9 cellular contexts compared by ENCODE assay signal in genomic region chr17:78174870-78175642, GRCh38. TPM values are rescaled to one million over a fixed set of nuclear protein-coding genes. Genes with fewer than 3 reads are reported as not detected.
DNase-seq lines count a peak whose midpoint lies in the region; ATAC-seq and TF ChIP-seq lines count a peak whose summit lies in the region.
"Had no signal": no experiment of that assay in that cellular context is flagged by ENCODE, and none has a peak within 500 bp of the region (broad histone marks: within the 10 kb centered on the region; RNA-seq: fewer than 3 reads in every experiment).

No MANE protein-coding gene starts in this region.

- peak; percentile 47 to 58 (median 56) for ATAC-seq in psoas muscle
- ATAC-seq in GM21381 (IDR thresholded peaks at IDR 0.05; ENCODE audit: unreplicated experiment): no peak
- ATAC-seq in GM21526 (IDR thresholded peaks at IDR 0.05; ENCODE audit: low FRiP score, unreplicated experiment): no peak

- no peaks in the 10 kb centered on the region for H3K9me2 ChIP-seq in DOHH2 (replicated peaks; ENCODE audit: control insufficient read depth, low read length)

- DNase-seq in NCI-H510A treated with DMSO at 0.1 percent for 48 hours (lab: John Stamatoyannopoulos, UW) (peak; percentile 63), epithelial cell of prostate (ENCODE audit: low read depth, low spot score) (no peak), psoas muscle (peak; percentile 56 to 77), H4 (ENCODE audit: low spot score) (no peak), lower leg skin (ENCODE audit: low spot score in 2 of 2) (no peak)

- intact Hi-C loops in psoas muscle (cut with DNase I) (loop anchor here in 1 of 2 donors (2.0 kb wide), 1 partner anchor 62 kb away; no protein-coding TSS in a partner anchor), lower leg skin (cut with DNase I; ENCODE audit: low total_unique reads) (no loop called here)

- H3K9me3 ChIP-seq in DOHH2 (ENCODE audit: control insufficient read depth, insufficient read depth, low read length) (no peaks in the 10 kb centered on the region), psoas muscle (no peaks in the 10 kb centered on the region)

- no peaks in the 10 kb centered on the region for H3K27me3 ChIP-seq in DOHH2 (ENCODE audit: control insufficient read depth, low read length)
- no peaks in the 10 kb centered on the region for H3K27me3 ChIP-seq in psoas muscle (ENCODE audit: insufficient read depth in 3 of 3, low read length in 2 of 3)

- H3K4me3 ChIP-seq in DOHH2 (ENCODE audit: low read length) (peak overlapping the region; percentile 37; the same call in 1 of the 2 replicates), psoas muscle (peak overlapping the region; percentile 49), lower leg skin (ENCODE audit: low read depth, poor library complexity, severe bottlenecking) (no peak overlapping the region)

- H3K4me1 ChIP-seq in DOHH2 (ENCODE audit: control insufficient read depth, low read length) (peaks cover 79% of the 10 kb centered on the region), psoas muscle (peaks cover 69% of the 10 kb centered on the region)

- TF ChIP-seq POLR2A in lower leg skin (IDR thresholded peaks at IDR 0.05): no peak

- peak; percentile 25 for TF ChIP-seq CTCF in DOHH2 (IDR thresholded peaks at IDR 0.05; ENCODE audit: low read depth, low read length, poor library complexity, severe bottlenecking)
- no peak for TF ChIP-seq CTCF in psoas muscle (IDR thresholded peaks at IDR 0.05)
- no peak for TF ChIP-seq CTCF in lower leg skin (IDR thresholded peaks at IDR 0.05)

- H3K36me3 ChIP-seq in DOHH2 (ENCODE audit: control insufficient read depth, low read length) (peaks cover 96% of the 10 kb centered on the region), psoas muscle (ENCODE audit: insufficient read depth in 1 of 2, low read depth in 1 of 2) (peaks cover 0 to 22% of the 10 kb centered on the region in 2 donors)

- H3F3A ChIP-seq in DOHH2 (ENCODE audit: control insufficient read depth, insufficient read depth): peaks cover 23% of the 10 kb centered on the region

- peaks cover 10% of the 10 kb centered on the region for H4K20me1 ChIP-seq in DOHH2 (ENCODE audit: control insufficient read depth, insufficient read depth, low read depth, low read length)

- H3K27ac ChIP-seq in DOHH2 (ENCODE audit: low read depth, low read length) (peak overlapping the region; percentile 65), epithelial cell of prostate (peak overlapping the region; percentile 55), psoas muscle (peak overlapping the region; percentile 98)

- peak overlapping the region; percentile 94 for H3K4me2 ChIP-seq in DOHH2 (ENCODE audit: low read length)

- 27 to 37% (median 31%) methylated on average over 28 of the region's 28 CpGs for WGBS in psoas muscle, 3 donors
- WGBS in lower leg skin, 2 donors: 75 to 77% methylated on average over 28 of the region's 28 CpGs

- peaks cover 36% of the 10 kb centered on the region for H3K79me2 ChIP-seq in DOHH2 (ENCODE audit: control insufficient read depth, low read length)

RNA-seq across cellular contexts. Expression of gene SYNGR2, which starts 6.7 kb away (rescaled TPM):
- 100 to 1,000 TPM; 134 to 313 (median 192) TPM for total RNA-seq in psoas muscle
- polyA plus RNA-seq in psoas muscle: 100 to 1,000 TPM in 2 of 3 donors, 10 to 100 TPM in 1; 61.7 to 181 (median 120) TPM
- total RNA-seq in H4 (2014; rRNA removed; shearing (Covaris generic)): 24.6 and 30.1 TPM in 2 replicates
- 100 to 1,000 TPM in 3 of 4 donors, 10 to 100 TPM in 1; 97.9 to 169 (median 144) TPM for total RNA-seq in lower leg skin

RNA-seq across cellular contexts. Expression of gene TK1, which starts 11.8 kb away (rescaled TPM):
- total RNA-seq in psoas muscle: 1 to 10 TPM in 3 of 4 donors, under 1 TPM in 1; 0.68 to 3.1 (median 2.3) TPM
- polyA plus RNA-seq in psoas muscle: 1 to 10 TPM in 2 of 3 donors, under 1 TPM in 1; 0.88 to 1.5 (median 1.1) TPM
- total RNA-seq in H4 (2014; rRNA removed; shearing (Covaris generic)): 188 and 253 TPM in 2 replicates
- 1 to 10 TPM; 1.7 to 4.1 (median 2.9) TPM for total RNA-seq in lower leg skin

RNA-seq across cellular contexts. Expression of gene AFMID, which starts 12.1 kb away (rescaled TPM):
- 10 to 100 TPM in 2 of 4 donors, 1 to 10 TPM in 2; 7.4 to 20.8 (median 12.1) TPM for total RNA-seq in psoas muscle
- polyA plus RNA-seq in psoas muscle: 1 to 10 TPM; 8.1 to 9.9 (median 9.3) TPM
- 24.5 and 33.1 TPM in 2 replicates for total RNA-seq in H4 (2014; rRNA removed; shearing (Covaris generic))
- 10 to 100 TPM; 41.4 to 77.7 (median 59.7) TPM for total RNA-seq in lower leg skin

RNA-seq across cellular contexts. Expression of gene C17orf99, which starts 28.9 kb away (rescaled TPM):
- not detected for total RNA-seq in psoas muscle
- polyA plus RNA-seq in psoas muscle: not detected
- not detected in 2 replicates for total RNA-seq in H4 (2014; rRNA removed; shearing (Covaris generic))
- 1 to 10 TPM in 1 of 4 donors, under 1 TPM in 3; 0.42 to 1.6 (median 0.62) TPM for total RNA-seq in lower leg skin
- total RNA-seq: fibroblast of lung had no signal
- polyA plus RNA-seq: fibroblast of lung had no signal

RNA-seq across cellular contexts. Expression of gene BIRC5, which starts 39.0 kb away (rescaled TPM):
- under 1 TPM in 2 of 4 donors, not detected in 2; 0.12 to 0.34 TPM for total RNA-seq in psoas muscle
- under 1 TPM; 0.06 to 0.96 (median 0.23) TPM for polyA plus RNA-seq in psoas muscle
- 154 and 157 TPM in 2 replicates for total RNA-seq in H4 (2014; rRNA removed; shearing (Covaris generic))
- total RNA-seq in lower leg skin: 1 to 10 TPM; 1.8 to 6.7 (median 3.9) TPM

Comparison
In these comparisons a context has a peak if more than half of its experiments do, and no peak if none do; other contexts are left out.
1. DNase-seq: peak in NCI-H510A treated with DMSO at 0.1 percent for 48 hours (single experiment) and psoas muscle (2 of 2); none in epithelial cell of prostate (single experiment), H4 (single experiment) and lower leg skin (0 of 2).
2. ATAC-seq: peak in psoas muscle (4 of 4); none in GM21381 (single experiment) and GM21526 (single experiment).
3. RNA of gene TK1, which starts 11.8 kb away (total RNA-seq): 188 to 253 TPM in H4; 1.7 to 4.1 TPM in lower leg skin and 0.68 to 3.1 TPM in psoas muscle; every median in the first group is over 10 times any median in the second.
4. Peak in every context shown above with its lines, with median percentiles within 50 percentile points of each other: H3K27ac ChIP-seq.